Comparison of ENCODE assay signal across 16 cellular contexts in genomic region chr6:54515713-54516112, GRCh38.
DNase-seq lines count a peak whose midpoint lies in the region; ATAC-seq and TF ChIP-seq lines count a peak whose summit lies in the region.
"Had no signal": no experiment of that assay in that cellular context is flagged by ENCODE, and none has a peak within 500 bp of the region (broad histone marks: within the 10 kb centered on the region; RNA-seq: fewer than 3 reads in every experiment).

No MANE protein-coding gene starts in this region.

- H3K4me1 ChIP-seq in mammary epithelial cell (ENCODE audit: insufficient read depth, low read length) (peaks cover 4% of the 10 kb centered on the region), breast epithelium (no peaks in the 10 kb centered on the region), RWPE2 (ENCODE audit: insufficient read depth, poor library complexity, severe bottlenecking) (peaks cover 11% of the 10 kb centered on the region), ascending aorta (no peaks in the 10 kb centered on the region)
- H3K4me1 ChIP-seq: BE2C had no signal

- H3K4me3 ChIP-seq in mammary epithelial cell (replicated peaks in 1 of 3; ENCODE audit: insufficient read depth in 1 of 3, low read depth in 2 of 3, low read length in 3 of 3) (no peak overlapping the region), breast epithelium (no peak overlapping the region), RWPE2 (ENCODE audit: severe bottlenecking) (no peak overlapping the region), ascending aorta (no peak overlapping the region)
- H3K4me3 ChIP-seq: GM23338 had no signal

- no peak for TF ChIP-seq CTCF in mammary epithelial cell (conservative IDR thresholded peaks at IDR 0.05 in 1 of 2, IDR thresholded peaks at IDR 0.05 in 1 of 2; ENCODE audit: extremely low read depth in 1 of 2, insufficient read depth in 1 of 2, low read depth in 1 of 2, low read length in 2 of 2)
- no peak for TF ChIP-seq CTCF in breast epithelium (IDR thresholded peaks at IDR 0.05)
- TF ChIP-seq CTCF in RWPE2 (IDR thresholded peaks at IDR 0.05; ENCODE audit: poor library complexity, severe bottlenecking), result no peak
- TF ChIP-seq CTCF in ascending aorta (IDR thresholded peaks at IDR 0.05), result no peak

- DNase-seq in mammary epithelial cell (peak; percentile 52), breast epithelium (ENCODE audit: low spot score in 2 of 2) (no peak), RWPE2 (ENCODE audit: low spot score) (no peak), iris pigment epithelial cell (ENCODE audit: low read depth) (peak; percentile 10), ascending aorta (ENCODE audit: low spot score in 2 of 2) (no peak)
- DNase-seq: ACHN; BE2C; C1 segment of cervical spinal cord; CD4-positive, CD25-positive, alpha-beta regulatory T cell; CD8-positive, alpha-beta memory T cell; COR-L47; GDM1; HCEC 1CT had no signal

- no peak overlapping the region for H3K27ac ChIP-seq in mammary epithelial cell (ENCODE audit: insufficient read depth, low read depth, low read length)
- H3K27ac ChIP-seq in breast epithelium, result no peak overlapping the region
- H3K27ac ChIP-seq in RWPE2 (ENCODE audit: poor library complexity, severe bottlenecking), result no peak overlapping the region
- no peak overlapping the region for H3K27ac ChIP-seq in ascending aorta
- H3K27ac ChIP-seq: HL-60 had no signal

- TF ChIP-seq POLR2A in breast epithelium (IDR thresholded peaks at IDR 0.05), result no peak

- H3K79me2 ChIP-seq in mammary epithelial cell (ENCODE audit: insufficient read depth, low read length), result no peaks in the 10 kb centered on the region

- H3K36me3 ChIP-seq in mammary epithelial cell (ENCODE audit: insufficient read depth, low read length) (no peaks in the 10 kb centered on the region), breast epithelium (no peaks in the 10 kb centered on the region), RWPE2 (ENCODE audit: low read depth) (no peaks in the 10 kb centered on the region), ascending aorta (no peaks in the 10 kb centered on the region)
- H3K36me3 ChIP-seq: BE2C had no signal

- in situ Hi-C loops in mammary epithelial cell (cut with MboI; ENCODE audit: low sequenced_read_pairs in 2 of 2), result no loop called here

- CTCF ChIA-PET in mammary epithelial cell (lab: Charles Lee; ENCODE audit: low non-redundant PET), result interaction anchor here (0.9 kb wide), 1 partner anchor 728 kb away, joined by 7 read pairs; no protein-coding TSS in a partner anchor

- dilution Hi-C loops in mammary epithelial cell (cut with HindIII; ENCODE audit: low sequenced_read_pairs), result no loop called here

- no peaks in the 10 kb centered on the region for H4K20me1 ChIP-seq in mammary epithelial cell (ENCODE audit: insufficient read depth, low read length)

- no TSS peak for BruUV-seq in mammary epithelial cell (replicated peaks; lab: Mats Ljungman, UMichigan)

- peak; percentile 52; the same call in 2 of the 3 replicates for ATAC-seq in RWPE2 (ENCODE audit: low read depth)
- ATAC-seq in GM18858 (IDR thresholded peaks at IDR 0.05; ENCODE audit: unreplicated experiment), result no peak
- ATAC-seq: GM23338 had no signal

- H3K9me3 ChIP-seq in mammary epithelial cell (replicated peaks; ENCODE audit: insufficient read depth, low read length), result no peaks in the 10 kb centered on the region
- no peaks in the 10 kb centered on the region for H3K9me3 ChIP-seq in breast epithelium
- no peaks in the 10 kb centered on the region for H3K9me3 ChIP-seq in RWPE2 (ENCODE audit: severe bottlenecking)
- H3K9me3 ChIP-seq in ascending aorta, result no peaks in the 10 kb centered on the region
- H3K9me3 ChIP-seq: BE2C had no signal

- no peaks in the 10 kb centered on the region for H3K27me3 ChIP-seq in mammary epithelial cell (ENCODE audit: insufficient read depth, low read length)
- H3K27me3 ChIP-seq in breast epithelium, result no peaks in the 10 kb centered on the region
- H3K27me3 ChIP-seq in RWPE2 (ENCODE audit: insufficient read depth, poor library complexity, severe bottlenecking), result no peaks in the 10 kb centered on the region
- no peaks in the 10 kb centered on the region for H3K27me3 ChIP-seq in ascending aorta
- H3K27me3 ChIP-seq: BE2C had no signal

- WGBS in mammary epithelial cell (ENCODE audit: low coverage, missing lambda C conversion rate), result 22% methylated on average over 1 of the region's 1 CpG

- H3K9ac ChIP-seq in mammary epithelial cell (ENCODE audit: insufficient read depth, low read length), result no peak overlapping the region

- H2AFZ ChIP-seq in mammary epithelial cell (ENCODE audit: low read depth, low read length), result peak overlapping the region; percentile 41
- H2AFZ ChIP-seq: GM23338 had no signal

- intact Hi-C loops in mammary epithelial cell (cut with micrococcal nuclease), result loop anchor here (1.0 to 10.0 kb wide), 4 partner anchors 179 to 729 kb away; no protein-coding TSS in a partner anchor
- intact Hi-C loops in breast epithelium (cut with DNase I; ENCODE audit: low total_unique reads), result no loop called here
- intact Hi-C loops in ascending aorta (cut with DNase I), result no loop called here

- H3K4me2 ChIP-seq in mammary epithelial cell (ENCODE audit: insufficient read depth, low read depth, low read length), result no peak overlapping the region
- H3K4me2 ChIP-seq: GM23338 had no signal

Comparison
In these comparisons a context has a peak if more than half of its experiments do, and no peak if none do; other contexts are left out.
1. DNase-seq: peak in mammary epithelial cell (single experiment) and iris pigment epithelial cell (single experiment); none in breast epithelium (0 of 2), RWPE2 (single experiment) and ascending aorta (0 of 2).